11 cellular contexts compared by ENCODE assay signal in genomic region chr11:114167355-114168085, GRCh38.
A peak's percentile ranks its signal among the peaks of the same experiment; 100 is the strongest.
DNase-seq lines count a peak whose midpoint lies in the region; ATAC-seq lines count a peak whose summit lies in the region.
"Had no signal": no experiment of that assay in that cellular context is flagged by ENCODE, and none has a peak within 500 bp of the region (broad histone marks: within the 10 kb centered on the region; RNA-seq: fewer than 3 reads in every experiment).

No MANE protein-coding gene starts in this region.

- H3K36me3 ChIP-seq in mesodermal cell (ENCODE audit: control insufficient read depth, insufficient read depth, low read length): no peaks in the 10 kb centered on the region
- H3K36me3 ChIP-seq in thymus (ENCODE audit: control insufficient read depth, insufficient read depth): no peaks in the 10 kb centered on the region

- POLR2A ChIA-PET in activated naive CD8-positive, alpha-beta T cell treated with anti-CD3 and anti-CD28 coated beads, Interleukin-2, amount 10 ng/mL, durations not matched to agents 7 days and 5 days (lab: Charles Lee): interaction anchor here (0.6 to 2.0 kb wide), 3 partner anchors 14 to 107 kb away, joined by 3 to 13 read pairs (median 4); no protein-coding TSS in a partner anchor

- no peak for DNase-seq in activated CD8-positive, alpha-beta memory T cell treated with anti-CD3 and anti-CD28 coated beads, Interleukin-2, amount 10 ng/mL, durations not matched to agents 7 days and 5 days
- no peak for DNase-seq in activated CD8-positive, alpha-beta memory T cell treated with anti-CD3 and anti-CD28 coated beads, Interleukin-2, amount 50 U/mL, for 48 hours
- DNase-seq in activated naive CD8-positive, alpha-beta T cell treated with anti-CD3 and anti-CD28 coated beads, Interleukin-2, amount 10 ng/mL, durations not matched to agents 7 days and 5 days: no peak
- no peak for DNase-seq in SIG-M5 (lab: John Stamatoyannopoulos, UW)
- DNase-seq: mucosa of descending colon had no signal

- peaks cover 55% of the 10 kb centered on the region for H3K4me1 Mint-ChIP-seq in activated CD8-positive, alpha-beta memory T cell treated with anti-CD3 and anti-CD28 coated beads, Interleukin-2, amount 10 ng/mL, durations not matched to agents 7 days and 5 days
- peaks cover 58% of the 10 kb centered on the region for H3K4me1 Mint-ChIP-seq in activated naive CD8-positive, alpha-beta T cell treated with anti-CD3 and anti-CD28 coated beads, Interleukin-2, amount 10 ng/mL, durations not matched to agents 7 days and 5 days

- H3K4me3 ChIP-seq in mesodermal cell (ENCODE audit: extremely low read depth, insufficient read depth, low read length, poor library complexity, severe bottlenecking) (no peak overlapping the region), thymus (ENCODE audit: low read length) (peak overlapping the region; percentile 4)
- H3K4me3 ChIP-seq: GM12878, mucosa of descending colon had no signal

- H3K9me3 ChIP-seq in mesodermal cell (ENCODE audit: control insufficient read depth, low read length) (no peaks in the 10 kb centered on the region), thymus (ENCODE audit: control insufficient read depth) (no peaks in the 10 kb centered on the region)
- H3K9me3 ChIP-seq: mucosa of descending colon had no signal

- peak overlapping the region; percentile 10 for H3K27ac ChIP-seq in mesodermal cell (ENCODE audit: low read depth, low read length, severe bottlenecking)
- H3K27ac ChIP-seq in thymus (ENCODE audit: low read depth): peak overlapping the region; percentile 19

- H3K36me3 Mint-ChIP-seq in activated CD8-positive, alpha-beta memory T cell treated with anti-CD3 and anti-CD28 coated beads, Interleukin-2, amount 10 ng/mL, durations not matched to agents 7 days and 5 days: no peaks in the 10 kb centered on the region
- H3K36me3 Mint-ChIP-seq in activated naive CD8-positive, alpha-beta T cell treated with anti-CD3 and anti-CD28 coated beads, Interleukin-2, amount 10 ng/mL, durations not matched to agents 7 days and 5 days: peaks cover 3% of the 10 kb centered on the region

- no peaks in the 10 kb centered on the region for H3K9me3 Mint-ChIP-seq in activated CD8-positive, alpha-beta memory T cell treated with anti-CD3 and anti-CD28 coated beads, Interleukin-2, amount 10 ng/mL, durations not matched to agents 7 days and 5 days (ENCODE audit: low read depth)
- no peaks in the 10 kb centered on the region for H3K9me3 Mint-ChIP-seq in activated naive CD8-positive, alpha-beta T cell treated with anti-CD3 and anti-CD28 coated beads, Interleukin-2, amount 10 ng/mL, durations not matched to agents 7 days and 5 days

- CTCF ChIA-PET in activated CD8-positive, alpha-beta memory T cell treated with anti-CD3 and anti-CD28 coated beads, Interleukin-2, amount 10 ng/mL, durations not matched to agents 7 days and 5 days (lab: Charles Lee): interaction anchor here (0.7 to 7.3 kb wide), 8 partner anchors 9 to 111 kb away, joined by 3 to 63 read pairs (median 4); no protein-coding TSS in a partner anchor

- no peak for ATAC-seq in activated CD8-positive, alpha-beta memory T cell treated with anti-CD3 and anti-CD28 coated beads, Interleukin-2, amount 10 ng/mL, durations not matched to agents 7 days and 5 days
- ATAC-seq in activated naive CD8-positive, alpha-beta T cell treated with anti-CD3 and anti-CD28 coated beads, Interleukin-2, amount 10 ng/mL, durations not matched to agents 7 days and 5 days (ENCODE audit: low read depth): no peak
- ATAC-seq in GM19395 (IDR thresholded peaks at IDR 0.05; ENCODE audit: unreplicated experiment) (no peak), HG02840 (IDR thresholded peaks at IDR 0.05; ENCODE audit: low FRiP score, unreplicated experiment) (no peak)
- ATAC-seq: GM12878, HCT116 had no signal

- H3K4me1 ChIP-seq in mesodermal cell (ENCODE audit: control insufficient read depth, insufficient read depth, low read length, poor library complexity, severe bottlenecking) (peaks cover 10% of the 10 kb centered on the region), thymus (ENCODE audit: control insufficient read depth, insufficient read depth, low read length) (peaks cover 78% of the 10 kb centered on the region)

- no peaks in the 10 kb centered on the region for H3K27me3 ChIP-seq in thymus (ENCODE audit: control insufficient read depth, insufficient read depth)

- peak overlapping the region; percentile 14 for H3K4me3 Mint-ChIP-seq in activated CD8-positive, alpha-beta memory T cell treated with anti-CD3 and anti-CD28 coated beads, Interleukin-2, amount 10 ng/mL, durations not matched to agents 7 days and 5 days
- peak overlapping the region; percentile 54 for H3K4me3 Mint-ChIP-seq in activated naive CD8-positive, alpha-beta T cell treated with anti-CD3 and anti-CD28 coated beads, Interleukin-2, amount 10 ng/mL, durations not matched to agents 7 days and 5 days

- H3K27ac Mint-ChIP-seq in activated CD8-positive, alpha-beta memory T cell treated with anti-CD3 and anti-CD28 coated beads, Interleukin-2, amount 10 ng/mL, durations not matched to agents 7 days and 5 days: peak overlapping the region; percentile 80
- peak overlapping the region; percentile 79 for H3K27ac Mint-ChIP-seq in activated naive CD8-positive, alpha-beta T cell treated with anti-CD3 and anti-CD28 coated beads, Interleukin-2, amount 10 ng/mL, durations not matched to agents 7 days and 5 days

- H3K27me3 Mint-ChIP-seq in activated CD8-positive, alpha-beta memory T cell treated with anti-CD3 and anti-CD28 coated beads, Interleukin-2, amount 10 ng/mL, durations not matched to agents 7 days and 5 days: no peaks in the 10 kb centered on the region
- H3K27me3 Mint-ChIP-seq in activated naive CD8-positive, alpha-beta T cell treated with anti-CD3 and anti-CD28 coated beads, Interleukin-2, amount 10 ng/mL, durations not matched to agents 7 days and 5 days: no peaks in the 10 kb centered on the region

- 77 to 81% methylated on average over 6 to 10 of the region's 12 CpGs for WGBS in mesodermal cell (ENCODE audit: insufficient coverage in 2 of 2), 2 experiments
- WGBS in thymus: 79% methylated on average over 12 of the region's 12 CpGs
